13 cellular contexts compared by ENCODE assay signal in the genomic region with DNA sequence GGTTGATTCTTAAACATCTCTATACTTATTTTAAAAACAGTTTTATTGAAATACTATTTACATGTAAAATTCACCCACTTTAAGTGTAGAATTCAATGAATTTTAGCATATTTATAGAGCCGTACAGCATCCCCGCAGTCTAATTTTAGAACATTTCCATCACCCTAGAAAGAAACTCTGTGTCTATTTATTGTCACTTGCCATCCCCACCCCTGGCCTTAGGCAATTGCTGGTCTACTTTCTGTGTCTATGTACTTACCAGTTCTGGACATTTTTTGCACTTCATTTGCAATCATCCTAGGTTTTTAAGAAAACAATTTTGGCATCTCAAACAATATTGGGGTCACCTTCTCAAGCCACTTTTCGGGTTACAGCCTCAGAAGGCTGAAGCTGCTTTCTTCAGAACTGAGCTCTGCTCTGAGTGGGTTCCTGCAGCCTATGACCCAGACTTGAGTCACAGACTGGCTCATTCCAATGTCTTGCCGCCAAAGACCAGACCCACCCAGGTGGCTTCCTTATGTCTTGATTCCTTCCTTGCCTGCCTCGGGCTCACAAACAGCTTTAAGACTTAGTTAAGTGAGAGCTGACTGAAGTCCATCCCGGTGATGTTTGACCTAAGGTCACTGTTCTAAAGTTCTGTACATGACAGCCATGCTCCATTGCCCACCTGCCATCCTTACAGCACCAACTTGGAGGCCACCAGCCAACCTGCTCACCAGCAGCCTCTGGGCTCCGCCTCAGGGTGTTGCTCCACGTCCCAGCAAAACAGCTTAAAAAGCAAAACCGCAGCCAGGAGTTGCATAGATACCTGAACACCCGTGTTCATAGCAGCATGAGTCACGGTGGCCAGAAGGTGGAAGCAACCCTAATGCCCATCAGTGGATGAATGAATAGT.
DNase-seq lines count a peak whose midpoint lies in the region; ATAC-seq and TF ChIP-seq lines count a peak whose summit lies in the region.
"Had no signal": no experiment of that assay in that cellular context is flagged by ENCODE, and none has a peak within 500 bp of the region (broad histone marks: within the 10 kb centered on the region; RNA-seq: fewer than 3 reads in every experiment).

No MANE protein-coding gene starts in this region.

- H3K4me1 Mint-ChIP-seq in stimulated activated naive CD8-positive, alpha-beta T cell treated with anti-CD3 and anti-CD28 coated beads, Interleukin-15, Interleukin-2, amounts not matched to agents 100 ng/mL and 50 ng/mL, for 24 hours (ENCODE audit: low read depth) = peaks cover 42% of the 10 kb centered on the region
- H3K4me1 Mint-ChIP-seq in T-helper 17 cell = peaks cover 42% of the 10 kb centered on the region

- peaks cover 8% of the 10 kb centered on the region for H3K36me3 Mint-ChIP-seq in stimulated activated naive CD8-positive, alpha-beta T cell treated with anti-CD3 and anti-CD28 coated beads, Interleukin-15, Interleukin-2, amounts not matched to agents 100 ng/mL and 50 ng/mL, for 24 hours (ENCODE audit: low read depth)
- H3K36me3 Mint-ChIP-seq in T-helper 17 cell (ENCODE audit: low read depth) = no peaks in the 10 kb centered on the region

- TF ChIP-seq CTCF in foreskin keratinocyte (conservative IDR thresholded peaks at IDR 0.05) = no peak

- H3K4me1 ChIP-seq in foreskin keratinocyte = peaks cover 52% of the 10 kb centered on the region
- H3K4me1 ChIP-seq: pancreas had no signal

- no peaks in the 10 kb centered on the region for H3K9me3 Mint-ChIP-seq in stimulated activated naive CD8-positive, alpha-beta T cell treated with anti-CD3 and anti-CD28 coated beads, Interleukin-15, Interleukin-2, amounts not matched to agents 100 ng/mL and 50 ng/mL, for 24 hours

- DNase-seq in stimulated activated naive CD8-positive, alpha-beta T cell treated with anti-CD3 and anti-CD28 coated beads, Interleukin-15, Interleukin-2, amounts not matched to agents 100 U/mL and 50 U/mL, for 24 hours = no peak
- DNase-seq in T-helper 17 cell (no peak), foreskin keratinocyte (peak; percentile 95 to 97), NCI-H187 (lab: John Stamatoyannopoulos, UW) (no peak), NCI-H446 treated with DMSO at 0.1 percent for 48 hours (lab: John Stamatoyannopoulos, UW) (no peak), cerebellum (ENCODE audit: low spot score) (no peak)
- DNase-seq: BE2C; NCI-H774; pancreas; stimulated activated CD4-positive, alpha-beta T cell treated with anti-CD3 and anti-CD28 coated beads, Interleukin-4, amount 100 ng/mL, for 4 hours; transverse colon had no signal

- no peaks in the 10 kb centered on the region for H3K27me3 ChIP-seq in foreskin keratinocyte
- H3K27me3 ChIP-seq: BE2C, pancreas, transverse colon had no signal

- no peaks in the 10 kb centered on the region for H3K27me3 Mint-ChIP-seq in stimulated activated naive CD8-positive, alpha-beta T cell treated with anti-CD3 and anti-CD28 coated beads, Interleukin-15, Interleukin-2, amounts not matched to agents 100 ng/mL and 50 ng/mL, for 24 hours
- no peaks in the 10 kb centered on the region for H3K27me3 Mint-ChIP-seq in T-helper 17 cell

- peak overlapping the region; percentile 6 for H3K27ac Mint-ChIP-seq in stimulated activated naive CD8-positive, alpha-beta T cell treated with anti-CD3 and anti-CD28 coated beads, Interleukin-15, Interleukin-2, amounts not matched to agents 100 ng/mL and 50 ng/mL, for 24 hours
- peak overlapping the region; percentile 41 for H3K27ac Mint-ChIP-seq in T-helper 17 cell

- ATAC-seq in stimulated activated naive CD8-positive, alpha-beta T cell treated with anti-CD3 and anti-CD28 coated beads, Interleukin-15, Interleukin-2, amounts not matched to agents 100 U/mL and 50 U/mL, for 24 hours = no peak
- ATAC-seq in T-helper 17 cell (no peak), foreskin keratinocyte (peak; percentile 90), GM21737 (IDR thresholded peaks at IDR 0.05; ENCODE audit: unreplicated experiment) (no peak)
- ATAC-seq: pancreas had no signal

- no peak overlapping the region for H3K4me3 Mint-ChIP-seq in stimulated activated naive CD8-positive, alpha-beta T cell treated with anti-CD3 and anti-CD28 coated beads, Interleukin-15, Interleukin-2, amounts not matched to agents 100 ng/mL and 50 ng/mL, for 24 hours
- H3K4me3 Mint-ChIP-seq in T-helper 17 cell = no peak overlapping the region

- no peaks in the 10 kb centered on the region for H3K9me3 ChIP-seq in T-helper 17 cell (ENCODE audit: control insufficient read depth, low read length, poor library complexity, severe bottlenecking)
- H3K9me3 ChIP-seq: pancreas, transverse colon had no signal

- H3K27ac ChIP-seq in foreskin keratinocyte = peak overlapping the region; percentile 64
- H3K27ac ChIP-seq: pancreas, transverse colon had no signal

Comparison
In these comparisons a context has a peak if more than half of its experiments do, and no peak if none do; other contexts are left out.
1. DNase-seq: peak in foreskin keratinocyte (2 of 2); none in stimulated activated naive CD8-positive, alpha-beta T cell treated with anti-CD3 and anti-CD28 coated beads, Interleukin-15, Interleukin-2, amounts not matched to agents 100 U/mL and 50 U/mL, for 24 hours (single experiment), T-helper 17 cell (0 of 3), NCI-H187 (0 of 2), NCI-H446 treated with DMSO at 0.1 percent for 48 hours (single experiment) and cerebellum (single experiment).